ENCODE assay signal across 1 cellular context in the genomic region with DNA sequence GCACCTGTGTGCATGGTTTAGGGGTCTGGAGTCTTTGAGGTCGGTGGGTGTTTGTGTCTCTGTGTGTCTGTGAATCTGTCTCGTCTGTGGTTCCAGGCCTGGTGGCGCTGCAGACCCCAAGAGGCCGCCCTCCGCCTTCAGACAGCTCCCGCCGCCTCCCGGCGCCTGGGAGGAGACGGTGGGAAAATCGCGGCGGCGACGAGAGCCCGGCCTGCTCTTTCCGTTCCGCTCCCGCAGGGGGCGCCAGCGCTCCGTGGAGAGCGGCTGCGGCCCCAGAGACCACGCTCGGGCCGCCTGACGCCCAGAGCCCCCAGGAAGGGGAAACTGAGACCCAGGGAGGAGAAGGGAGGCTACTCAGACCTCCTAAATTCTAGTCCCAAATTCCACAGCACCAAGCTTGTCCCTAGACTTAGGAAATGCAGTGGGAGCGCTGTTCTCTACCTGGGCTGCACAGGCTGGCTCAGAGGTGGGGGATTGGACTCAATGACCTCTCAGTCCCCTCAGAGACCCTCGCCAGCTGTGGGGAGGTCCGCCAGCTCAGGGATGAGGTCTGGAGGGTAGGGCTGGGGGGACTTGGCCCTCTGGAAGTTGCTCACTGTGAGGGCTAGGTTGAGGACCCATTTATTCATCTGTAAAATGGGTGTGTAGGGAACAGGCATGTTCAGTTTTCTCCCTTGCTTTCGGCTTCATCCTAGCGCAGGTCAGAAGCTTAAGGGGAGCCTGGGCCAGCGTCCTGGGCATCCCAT.
TF ChIP-seq lines count a peak whose summit lies in the region.

No MANE protein-coding gene starts in this region.

TF ChIP-seq in GM12878, 131 proteins besides CTCF, POLR2A, EP300 and RAD21 (continued from another document):
- TF ChIP-seq NR2F1 (conservative IDR thresholded peaks at IDR 0.05) = no peak
- peak in 1 of 2 experiments; percentile 36; a peak in 1 of 4 replicates for TF ChIP-seq BHLHE40 (IDR thresholded peaks at IDR 0.05; ENCODE audit: borderline replicate concordance in 1 of 2, low read depth in 2 of 2, low read length in 1 of 2)
- 0 out of 2 replicates have a peak, but pooled peaks have one; percentile 33 for TF ChIP-seq IKZF1 (conservative IDR thresholded peaks at IDR 0.05)
- TF ChIP-seq RBBP5 (conservative IDR thresholded peaks at IDR 0.05) = no peak
- peak; percentile 60 for TF ChIP-seq YY1 (IDR thresholded peaks at IDR 0.05; ENCODE audit: low read depth, low read length)
TF ChIP-seq in GM12878: peak in this region for 6.
